Comparison of ENCODE assay signal across 1 cellular context in genomic region chr1:160097911-160098851, GRCh38.
TF ChIP-seq lines count a peak whose summit lies in the region.

Gene IGSF8, minus strand, starts transcription at chr1:160098619. Its CDS starts 147 bp downstream, at chr1:160098472.

TF ChIP-seq in HepG2, 621 proteins besides CTCF, POLR2A, EP300 and RAD21 (continued from another document and continues in another):
- TF ChIP-seq ZHX1 (CRISPR knock-in tag; IDR thresholded peaks at IDR 0.05; ENCODE audit: low read depth): no peak
- TF ChIP-seq PHB2 (IDR thresholded peaks at IDR 0.05; ENCODE audit: partially characterized antibody): no peak
- 0 out of 2 replicates have a peak, but pooled peaks have one; percentile 42 for TF ChIP-seq ZNF800 (CRISPR knock-in tag; IDR thresholded peaks at IDR 0.05)
- no peak for TF ChIP-seq ZMAT5 (CRISPR knock-in tag; IDR thresholded peaks at IDR 0.05; ENCODE audit: borderline replicate concordance, low read depth)
- no peak for TF ChIP-seq LRRFIP1 (CRISPR knock-in tag; conservative IDR thresholded peaks at IDR 0.05)
- TF ChIP-seq ZNF256 (CRISPR knock-in tag; conservative IDR thresholded peaks at IDR 0.05): 0 out of 2 replicates have a peak, but pooled peaks have one; percentile 49
- no peak for TF ChIP-seq ZNF564 (CRISPR knock-in tag; IDR thresholded peaks at IDR 0.05)
- no peak for TF ChIP-seq BCL6 (CRISPR knock-in tag; IDR thresholded peaks at IDR 0.05)
- TF ChIP-seq RFX5 (IDR thresholded peaks at IDR 0.05; ENCODE audit: low read depth, low read length): no peak
- no peak for TF ChIP-seq ZNF558 (CRISPR knock-in tag; IDR thresholded peaks at IDR 0.05; ENCODE audit: borderline replicate concordance)
- no peak for TF ChIP-seq ZNF484 (CRISPR knock-in tag; IDR thresholded peaks at IDR 0.05; ENCODE audit: borderline replicate concordance, low read depth)
- TF ChIP-seq ATF1 (CRISPR knock-in tag; IDR thresholded peaks at IDR 0.05): no peak
- 0 out of 2 replicates have a peak, but pooled peaks have one; percentile 54 for TF ChIP-seq ZFP90 (CRISPR knock-in tag; IDR thresholded peaks at IDR 0.05; ENCODE audit: borderline replicate concordance)
- no peak for TF ChIP-seq NFIB (CRISPR knock-in tag; IDR thresholded peaks at IDR 0.05; ENCODE audit: borderline replicate concordance)
- TF ChIP-seq TAF1 (CRISPR knock-in tag; IDR thresholded peaks at IDR 0.05): peak; percentile 24; the same call in 1 of the 2 replicates
- no peak for TF ChIP-seq ZNF235 (CRISPR knock-in tag; IDR thresholded peaks at IDR 0.05; ENCODE audit: borderline replicate concordance)
- peak; percentile 68; the same call in 1 of the 2 replicates for TF ChIP-seq PATZ1 (CRISPR knock-in tag; IDR thresholded peaks at IDR 0.05)
- no peak for TF ChIP-seq MBNL3 (CRISPR knock-in tag; conservative IDR thresholded peaks at IDR 0.05)
- peak; percentile 30; the same call in 1 of the 2 replicates for TF ChIP-seq ARID4A (CRISPR knock-in tag; IDR thresholded peaks at IDR 0.05; ENCODE audit: borderline replicate concordance)
- TF ChIP-seq ZBTB33 (CRISPR knock-in tag; IDR thresholded peaks at IDR 0.05): no peak
- no peak for TF ChIP-seq ZNF761 (CRISPR knock-in tag; conservative IDR thresholded peaks at IDR 0.05)
- TF ChIP-seq HNRNPL (IDR thresholded peaks at IDR 0.05; ENCODE audit: low read depth, low read length): peak; percentile 95
- peak; percentile 98 for TF ChIP-seq SP1 (IDR thresholded peaks at IDR 0.05)
- TF ChIP-seq SP1 (CRISPR knock-in tag; IDR thresholded peaks at IDR 0.05): peak; percentile 96
- 0 out of 2 replicates have a peak, but pooled peaks have one; percentile 48 for TF ChIP-seq ZNF790 (CRISPR knock-in tag; IDR thresholded peaks at IDR 0.05; ENCODE audit: borderline replicate concordance)
- no peak for TF ChIP-seq CREM (IDR thresholded peaks at IDR 0.05)
- TF ChIP-seq CREM (CRISPR knock-in tag; IDR thresholded peaks at IDR 0.05): no peak
- no peak for TF ChIP-seq NCOA2 (CRISPR knock-in tag; IDR thresholded peaks at IDR 0.05)
- no peak for TF ChIP-seq ZSCAN9 (CRISPR knock-in tag; IDR thresholded peaks at IDR 0.05; ENCODE audit: borderline replicate concordance)
- no peak; the same call in 1 of the 2 replicates for TF ChIP-seq POLR2G (IDR thresholded peaks at IDR 0.05; ENCODE audit: low read depth, low read length)
- 0 out of 2 replicates have a peak, but pooled peaks have one; percentile 31 for TF ChIP-seq ZBTB43 (CRISPR knock-in tag; conservative IDR thresholded peaks at IDR 0.05)
- peak; percentile 55 for TF ChIP-seq HIC2 (CRISPR knock-in tag; IDR thresholded peaks at IDR 0.05; ENCODE audit: low read depth)
- TF ChIP-seq ZNF232 (CRISPR knock-in tag; IDR thresholded peaks at IDR 0.05; ENCODE audit: borderline replicate concordance): no peak
- no peak; the same call in 1 of the 2 replicates for TF ChIP-seq ETV5 (CRISPR knock-in tag; IDR thresholded peaks at IDR 0.05; ENCODE audit: borderline replicate concordance)
- TF ChIP-seq ZFP36 (IDR thresholded peaks at IDR 0.05; ENCODE audit: borderline replicate concordance, low read depth, low read length, partially characterized antibody): no peak
- TF ChIP-seq ZNF44 (CRISPR knock-in tag; IDR thresholded peaks at IDR 0.05): no peak
- no peak for TF ChIP-seq PAF1 (CRISPR knock-in tag; IDR thresholded peaks at IDR 0.05)
- TF ChIP-seq NR2F1 (CRISPR knock-in tag; IDR thresholded peaks at IDR 0.05): no peak
- no peak for TF ChIP-seq HNF4A (CRISPR knock-in tag; IDR thresholded peaks at IDR 0.05)
- no peak for TF ChIP-seq TFAP4 (IDR thresholded peaks at IDR 0.05; ENCODE audit: borderline replicate concordance, low read depth)
- 0 out of 2 replicates have a peak, but pooled peaks have one; percentile 21 for TF ChIP-seq HOXA3 (CRISPR knock-in tag; IDR thresholded peaks at IDR 0.05)
- no peak for TF ChIP-seq HDAC6 (IDR thresholded peaks at IDR 0.05; ENCODE audit: low read depth, low read length)
- no peak for TF ChIP-seq ZNF850 (CRISPR knock-in tag; conservative IDR thresholded peaks at IDR 0.05)
